Comparison of ENCODE assay signal across 8 cellular contexts in genomic region chr6:109349419-109349987, GRCh38. TPM values are rescaled to one million over a fixed set of nuclear protein-coding genes. Genes with fewer than 3 reads are reported as not detected.
DNase-seq lines count a peak whose midpoint lies in the region; ATAC-seq, FAIRE-seq and TF ChIP-seq lines count a peak whose summit lies in the region.
"Had no signal": no experiment of that assay in that cellular context is flagged by ENCODE, and none has a peak within 500 bp of the region (broad histone marks: within the 10 kb centered on the region; RNA-seq: fewer than 3 reads in every experiment).

No MANE protein-coding gene starts in this region.

- no peaks in the 10 kb centered on the region for H3K36me3 ChIP-seq in testis (ENCODE audit: low read depth, missing control alignments)

- no peak overlapping the region for H3K27ac ChIP-seq in foreskin keratinocyte
- no peak overlapping the region for H3K27ac ChIP-seq in testis

- peak; percentile 28 for ATAC-seq in foreskin keratinocyte

- TF ChIP-seq POLR2A in testis (IDR thresholded peaks at IDR 0.05) = no peak

- peaks cover 4% of the 10 kb centered on the region for H3K4me1 ChIP-seq in foreskin keratinocyte
- peaks cover 8% of the 10 kb centered on the region for H3K4me1 ChIP-seq in testis

- in situ Hi-C loops in ACHN (cut with HindIII; ENCODE audit: low pct_ligation_motif_present, low pct_unique_long_range_greater_than_20kb, low sequenced_read_pairs) = no loop called here

- H3K27me3 ChIP-seq in foreskin keratinocyte (no peaks in the 10 kb centered on the region), testis (no peaks in the 10 kb centered on the region)

- intact Hi-C loops in testis (cut with DNase I; ENCODE audit: low total_unique reads) = no loop called here

- peak; percentile 47 for DNase-seq in HuH-7 (ENCODE audit: low spot score)
- DNase-seq in SHP77 treated with DMSO at 0.1 percent for 48 hours (lab: John Stamatoyannopoulos, UW) = peak; percentile 1
- DNase-seq in foreskin keratinocyte = peak; percentile 51 to 73
- peak; percentile 21 for DNase-seq in testis
- DNase-seq in GM19239 (ENCODE audit: insufficient read length, low spot score) = no peak
- DNase-seq in ACHN = no peak
- no peak for DNase-seq in stimulated activated CD8-positive, alpha-beta memory T cell treated with anti-CD3 and anti-CD28 coated beads, Interleukin-4, amount 100 ng/mL, for 48 hours

- no peak for FAIRE-seq in GM19239 (lab: Jason Lieb, UNC)
- FAIRE-seq: islet of Langerhans had no signal

- TF ChIP-seq CTCF in foreskin keratinocyte (conservative IDR thresholded peaks at IDR 0.05) = no peak
- TF ChIP-seq CTCF in testis (IDR thresholded peaks at IDR 0.05) = no peak

- no peak overlapping the region for H3K4me3 ChIP-seq in testis

- H3K9me3 ChIP-seq in testis = no peaks in the 10 kb centered on the region

- 51 to 54% methylated on average over 3 of the region's 3 CpGs for WGBS in testis, 2 donors

RNA-seq across cellular contexts. Expression of gene CD164, which starts 32.8 kb away (rescaled TPM):
- total RNA-seq in foreskin keratinocyte = 138 and 154 TPM in 2 replicates
- polyA plus RNA-seq in foreskin keratinocyte = 82.1 and 82.4 TPM in 2 replicates
- total RNA-seq in testis = 100 to 1,000 TPM; 219 to 232 TPM
- polyA plus RNA-seq in testis (ENCODE audit: insufficient read depth, low read depth, low replicate concordance) = 209 TPM

Comparison
In these comparisons a context has a peak if more than half of its experiments do, and no peak if none do; other contexts are left out.
1. DNase-seq: peak in HuH-7 (single experiment), SHP77 treated with DMSO at 0.1 percent for 48 hours (single experiment), foreskin keratinocyte (2 of 2) and testis (single experiment); none in GM19239 (single experiment), ACHN (single experiment) and stimulated activated CD8-positive, alpha-beta memory T cell treated with anti-CD3 and anti-CD28 coated beads, Interleukin-4, amount 100 ng/mL, for 48 hours (single experiment).